12 cellular contexts compared by ENCODE assay signal in genomic region chr18:80022613-80023012, GRCh38. TPM values are rescaled to one million over a fixed set of nuclear protein-coding genes. Genes with fewer than 3 reads are reported as not detected.
DNase-seq lines count a peak whose midpoint lies in the region; ATAC-seq and TF ChIP-seq lines count a peak whose summit lies in the region.
"Had no signal": no experiment of that assay in that cellular context is flagged by ENCODE, and none has a peak within 500 bp of the region (broad histone marks: within the 10 kb centered on the region; RNA-seq: fewer than 3 reads in every experiment).

No MANE protein-coding gene starts in this region.

- no peak overlapping the region for H3K27ac ChIP-seq in dorsolateral prefrontal cortex
- H3K27ac ChIP-seq: psoas muscle had no signal

- CTCF ChIA-PET in Calu3 (lab: Charles Lee), result no interaction called here

- DNase-seq in stimulated activated naive CD8-positive, alpha-beta T cell treated with anti-CD3 and anti-CD28 coated beads, Interleukin-15, amount 100 ng/mL, for 72 hours, result peak; percentile 22 to 24
- no peak for DNase-seq in stimulated activated naive CD8-positive, alpha-beta T cell treated with anti-CD3 and anti-CD28 coated beads, Interleukin-15, Interleukin-2, amounts not matched to agents 100 U/mL and 50 U/mL, for 24 hours
- peak; percentile 30 for DNase-seq in RPMI8226
- peak; percentile 43 for DNase-seq in fibroblast of the aortic adventitia (ENCODE audit: low read depth)
- DNase-seq in H7, result no peak
- no peak for DNase-seq in dorsolateral prefrontal cortex
- DNase-seq in Calu3, result no peak
- DNase-seq in GM19240 (ENCODE audit: insufficient read length, low spot score), result no peak
- DNase-seq: NCI-H146; psoas muscle; stimulated activated naive CD4-positive, alpha-beta T cell treated with Interleukin-2 at 50 U/mL for 16 hours had no signal

- no peaks in the 10 kb centered on the region for H3K36me3 Mint-ChIP-seq in Calu3 (ENCODE audit: insufficient read depth, unreplicated experiment)

- H3K27ac Mint-ChIP-seq in stimulated activated naive CD8-positive, alpha-beta T cell treated with anti-CD3 and anti-CD28 coated beads, Interleukin-15, amount 100 ng/mL, for 72 hours, result peak overlapping the region in 1 of 2 donors; percentile 34
- no peak overlapping the region for H3K27ac Mint-ChIP-seq in Calu3 (ENCODE audit: unreplicated experiment)
- H3K27ac Mint-ChIP-seq: CD14-positive monocyte had no signal

- peaks cover 53 to 78% of the 10 kb centered on the region in 2 donors for H3K9me3 Mint-ChIP-seq in stimulated activated naive CD8-positive, alpha-beta T cell treated with anti-CD3 and anti-CD28 coated beads, Interleukin-15, amount 100 ng/mL, for 72 hours
- H3K9me3 Mint-ChIP-seq in Calu3 (ENCODE audit: low read depth, unreplicated experiment), result peaks cover 9% of the 10 kb centered on the region

- H3K4me3 ChIP-seq in fibroblast of the aortic adventitia (ENCODE audit: low read depth, low read length), result no peak overlapping the region
- H3K4me3 ChIP-seq in H7 (ENCODE audit: insufficient read depth, low read depth, low read length), result no peak overlapping the region
- H3K4me3 ChIP-seq in dorsolateral prefrontal cortex, result no peak overlapping the region
- H3K4me3 ChIP-seq: psoas muscle had no signal

- H3K27me3 Mint-ChIP-seq in stimulated activated naive CD8-positive, alpha-beta T cell treated with anti-CD3 and anti-CD28 coated beads, Interleukin-15, amount 100 ng/mL, for 72 hours, result no peaks in the 10 kb centered on the region
- H3K27me3 Mint-ChIP-seq in Calu3 (ENCODE audit: unreplicated experiment), result no peaks in the 10 kb centered on the region

- BruUV-seq in Calu3 (replicated peaks; lab: Mats Ljungman, UMichigan), result no TSS peak

- no peaks in the 10 kb centered on the region for H3K4me1 Mint-ChIP-seq in stimulated activated naive CD8-positive, alpha-beta T cell treated with anti-CD3 and anti-CD28 coated beads, Interleukin-15, amount 100 ng/mL, for 72 hours
- H3K4me1 Mint-ChIP-seq in Calu3 (ENCODE audit: low read depth, unreplicated experiment), result no peaks in the 10 kb centered on the region
- H3K4me1 Mint-ChIP-seq: CD14-positive monocyte had no signal

- ATAC-seq in stimulated activated naive CD8-positive, alpha-beta T cell treated with anti-CD3 and anti-CD28 coated beads, Interleukin-15, amount 100 ng/mL, for 72 hours, result no peak
- no peak for ATAC-seq in stimulated activated naive CD8-positive, alpha-beta T cell treated with anti-CD3 and anti-CD28 coated beads, Interleukin-15, Interleukin-2, amounts not matched to agents 100 U/mL and 50 U/mL, for 24 hours
- ATAC-seq: psoas muscle had no signal

- no peaks in the 10 kb centered on the region for H3K36me3 ChIP-seq in H7 (replicated peaks; ENCODE audit: control insufficient read depth, insufficient read depth, low read length)

- H3K4me3 Mint-ChIP-seq in stimulated activated naive CD8-positive, alpha-beta T cell treated with anti-CD3 and anti-CD28 coated beads, Interleukin-15, amount 100 ng/mL, for 72 hours, result no peak overlapping the region
- no peak overlapping the region for H3K4me3 Mint-ChIP-seq in Calu3 (ENCODE audit: low read depth, unreplicated experiment)
- H3K4me3 Mint-ChIP-seq: CD14-positive monocyte had no signal

- no peaks in the 10 kb centered on the region for H3K27me3 ChIP-seq in H7 (ENCODE audit: control insufficient read depth, insufficient read depth, low read length)
- H3K27me3 ChIP-seq in dorsolateral prefrontal cortex, result no peaks in the 10 kb centered on the region

- intact Hi-C loops in dorsolateral prefrontal cortex (cut with DNase I) (no loop called here), Calu3 (cut with micrococcal nuclease; ENCODE audit: unreplicated experiment) (no loop called here)

- TF ChIP-seq CTCF in fibroblast of the aortic adventitia (IDR thresholded peaks at IDR 0.05; ENCODE audit: insufficient read depth, low read length) (no peak), dorsolateral prefrontal cortex (IDR thresholded peaks at IDR 0.05 in 54 of 56, conservative IDR thresholded peaks at IDR 0.05 in 2 of 56; ENCODE audit: low read depth in 1 of 56, partially characterized antibody in 56 of 56) (no peak), Calu3 (IDR thresholded peaks at IDR 0.05; ENCODE audit: unreplicated experiment) (no peak)

RNA-seq across cellular contexts. Expression of gene RBFA, which starts 11.6 kb away (rescaled TPM):
- total RNA-seq in fibroblast of the aortic adventitia (ENCODE audit: low replicate concordance) (17.6 and 20.1 TPM in 2 replicates), dorsolateral prefrontal cortex (10 to 100 TPM; 15.2 to 39.7 (median 28.1) TPM), Calu3 (2022) (20.5 TPM in 2 replicates)
- 37.2 and 45.2 TPM in 2 replicates for total RNA-seq in H7 (2014; rRNA removed; shearing (Covaris generic))

RNA-seq across cellular contexts. Expression of gene TXNL4A, which starts 34.2 kb away (rescaled TPM):
- total RNA-seq in fibroblast of the aortic adventitia (ENCODE audit: low replicate concordance) (54.6 and 62.2 TPM in 2 replicates), dorsolateral prefrontal cortex (100 to 1,000 TPM in 43 of 120 experiments, 10 to 100 TPM in 77; 68.3 to 133 (median 95.2) TPM), Calu3 (2022) (64.1 and 75.9 TPM in 2 replicates)
- 80.2 and 98.4 TPM in 2 replicates for total RNA-seq in H7 (2014; rRNA removed; shearing (Covaris generic))

RNA-seq across cellular contexts. Expression of gene HSBP1L1, which starts 58.2 kb away (rescaled TPM):
- total RNA-seq in fibroblast of the aortic adventitia (ENCODE audit: low replicate concordance), result 2.5 and 7.2 TPM in 2 replicates
- 1.6 and 2.8 TPM in 2 replicates for total RNA-seq in H7 (2014; rRNA removed; shearing (Covaris generic))
- 10 to 100 TPM in 105 of 120 experiments, 1 to 10 TPM in 15; 5.7 to 22.6 (median 13.2) TPM for total RNA-seq in dorsolateral prefrontal cortex
- 17.9 and 18.8 TPM in 2 replicates for total RNA-seq in Calu3 (2022)

Comparison
In these comparisons a context has a peak if more than half of its experiments do, and no peak if none do; other contexts are left out.
1. DNase-seq: peak in stimulated activated naive CD8-positive, alpha-beta T cell treated with anti-CD3 and anti-CD28 coated beads, Interleukin-15, amount 100 ng/mL, for 72 hours (2 of 2), RPMI8226 (single experiment) and fibroblast of the aortic adventitia (single experiment); none in stimulated activated naive CD8-positive, alpha-beta T cell treated with anti-CD3 and anti-CD28 coated beads, Interleukin-15, Interleukin-2, amounts not matched to agents 100 U/mL and 50 U/mL, for 24 hours (single experiment), H7 (single experiment), dorsolateral prefrontal cortex (0 of 10), Calu3 (single experiment) and GM19240 (single experiment).